ENCODE assay signal across 25 cellular contexts in the genomic region with DNA sequence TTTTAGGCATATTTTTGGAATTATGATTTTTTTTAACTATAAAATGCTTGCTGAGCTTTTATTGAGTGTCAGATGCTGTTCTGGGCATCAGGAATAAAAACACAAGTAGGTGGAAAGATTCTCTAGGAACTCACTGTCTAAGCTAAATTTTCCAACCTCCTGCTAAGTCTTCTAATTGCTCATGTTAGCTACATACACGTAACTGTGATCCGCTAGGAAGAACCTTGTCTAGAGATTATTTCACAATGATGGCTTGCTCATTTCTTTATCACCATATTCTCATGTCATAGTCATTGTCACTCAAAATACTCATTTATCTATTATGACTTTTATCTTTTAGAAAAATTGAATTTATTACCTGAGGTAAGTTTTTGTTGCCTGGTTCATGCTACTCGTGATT.
DNase-seq lines count a peak whose midpoint lies in the region; ATAC-seq and TF ChIP-seq lines count a peak whose summit lies in the region.
"Had no signal": no experiment of that assay in that cellular context is flagged by ENCODE, and none has a peak within 500 bp of the region (broad histone marks: within the 10 kb centered on the region; RNA-seq: fewer than 3 reads in every experiment).

No MANE protein-coding gene starts in this region.

- no peak for TF ChIP-seq EP300 in esophagus muscularis mucosa (IDR thresholded peaks at IDR 0.05)

- WGBS in esophagus muscularis mucosa = 89% methylated on average over 3 of the region's 3 CpGs

- H3K9me3 ChIP-seq in esophagus muscularis mucosa = no peaks in the 10 kb centered on the region
- H3K9me3 ChIP-seq: BE2C, BLaER1 had no signal

- no peaks in the 10 kb centered on the region for H3K4me1 ChIP-seq in esophagus muscularis mucosa
- H3K4me1 ChIP-seq: BE2C, BLaER1 had no signal

- H3K4me3 ChIP-seq in choroid plexus epithelial cell (ENCODE audit: low read depth, low read length) (no peak overlapping the region), esophagus muscularis mucosa (no peak overlapping the region)
- H3K4me3 ChIP-seq: BLaER1, GM12878 had no signal

- intact Hi-C loops in esophagus muscularis mucosa (cut with DNase I) = no loop called here

- no peak for TF ChIP-seq POLR2A in esophagus muscularis mucosa (IDR thresholded peaks at IDR 0.05; ENCODE audit: low read depth)

- H3K36me3 ChIP-seq in esophagus muscularis mucosa = no peaks in the 10 kb centered on the region
- H3K36me3 ChIP-seq: BE2C, BLaER1 had no signal

- no peak overlapping the region for H3K27ac ChIP-seq in esophagus muscularis mucosa (replicated peaks in 1 of 4)
- H3K27ac ChIP-seq: BLaER1 had no signal

- DNase-seq in NCI-H226 (peak; percentile 75), NCI-H460 (ENCODE audit: extremely low read depth, low read depth) (peak; percentile 7), choroid plexus epithelial cell (ENCODE audit: low read depth) (peak; percentile 30), omental fat pad (ENCODE audit: low spot score) (no peak), HPDE6-E6E7 (ENCODE audit: extremely low spot score) (no peak), esophagus muscularis mucosa (ENCODE audit: extremely low spot score) (no peak)
- DNase-seq: 8988T; ACHN; BE2C; C1 segment of cervical spinal cord; CD4-positive, alpha-beta memory T cell; CD4-positive, CD25-positive, alpha-beta regulatory T cell; CD8-positive, alpha-beta memory T cell; COR-L47; DMS 273 treated with DMSO at 0.1 percent for 48 hours; DMS153; DMS53; DMS79; DND-41; EL; GDM1 had no signal

- ATAC-seq in omental fat pad (ENCODE audit: low FRiP score) (peak; percentile 37), esophagus mucosa (no peak), GM21447 (IDR thresholded peaks at IDR 0.05; ENCODE audit: unreplicated experiment) (no peak)
- ATAC-seq: GM12878 had no signal

- no peaks in the 10 kb centered on the region for H3K27me3 ChIP-seq in esophagus muscularis mucosa
- H3K27me3 ChIP-seq: BE2C, BLaER1 had no signal

- no peak for TF ChIP-seq CTCF in choroid plexus epithelial cell (conservative IDR thresholded peaks at IDR 0.05; ENCODE audit: low read depth, low read length)
- no peak for TF ChIP-seq CTCF in omental fat pad (IDR thresholded peaks at IDR 0.05)
- no peak for TF ChIP-seq CTCF in esophagus muscularis mucosa (IDR thresholded peaks at IDR 0.05)

Comparison
In these comparisons a context has a peak if more than half of its experiments do, and no peak if none do; other contexts are left out.
1. DNase-seq: peak in NCI-H226 (single experiment), NCI-H460 (single experiment) and choroid plexus epithelial cell (single experiment); none in omental fat pad (single experiment), HPDE6-E6E7 (single experiment) and esophagus muscularis mucosa (single experiment).